21 cellular contexts compared by ENCODE assay signal in genomic region chr10:113493943-113494342, GRCh38. TPM values are rescaled to one million over a fixed set of nuclear protein-coding genes. Genes with fewer than 3 reads are reported as not detected.
DNase-seq lines count a peak whose midpoint lies in the region; ATAC-seq and TF ChIP-seq lines count a peak whose summit lies in the region.
"Had no signal": no experiment of that assay in that cellular context is flagged by ENCODE, and none has a peak within 500 bp of the region (broad histone marks: within the 10 kb centered on the region; RNA-seq: fewer than 3 reads in every experiment).

No MANE protein-coding gene starts in this region.

- H3K4me3 ChIP-seq in prostate gland: no peak overlapping the region
- H3K4me3 ChIP-seq in aorta (ENCODE audit: low read length in 2 of 2): no peak overlapping the region
- H3K4me3 ChIP-seq: gastrocnemius medialis had no signal

- TF ChIP-seq CTCF in prostate gland (IDR thresholded peaks at IDR 0.05): no peak

- H3K36me3 ChIP-seq in prostate gland (no peaks in the 10 kb centered on the region), aorta (ENCODE audit: control insufficient read depth in 1 of 2, insufficient read depth in 2 of 2, low read length in 1 of 2) (no peaks in the 10 kb centered on the region)
- H3K36me3 ChIP-seq: gastrocnemius medialis had no signal

- ATAC-seq in aorta (ENCODE audit: low FRiP score) (no peak), GM19452 (IDR thresholded peaks at IDR 0.05; ENCODE audit: unreplicated experiment) (no peak)
- ATAC-seq: HepG2, Panc1 had no signal

- H3K9me3 ChIP-seq in prostate gland: no peaks in the 10 kb centered on the region
- no peaks in the 10 kb centered on the region for H3K9me3 ChIP-seq in aorta (ENCODE audit: control insufficient read depth, low read length)
- H3K9me3 ChIP-seq: gastrocnemius medialis, SK-N-SH had no signal

- TF ChIP-seq POLR2A in prostate gland (IDR thresholded peaks at IDR 0.05): no peak

- peak; percentile 49 for DNase-seq in LoVo (ENCODE audit: low spot score)
- DNase-seq in epithelial cell of prostate (ENCODE audit: low read depth, low spot score): peak; percentile 55
- peak; percentile 50 for DNase-seq in prostate gland (ENCODE audit: low spot score)
- DNase-seq in aorta: no peak
- no peak for DNase-seq in NCI-H69 (lab: John Stamatoyannopoulos, UW)
- no peak for DNase-seq in NCI-H2081 (lab: John Stamatoyannopoulos, UW)
- DNase-seq in RKO (ENCODE audit: low spot score): no peak
- DNase-seq: activated CD4-positive, alpha-beta T cell treated with anti-CD3 and anti-CD28 coated beads for 4 hours; activated effector memory CD4-positive, alpha-beta T cell treated with anti-CD3 and anti-CD28 coated beads, Interleukin-2, amount 50 U/mL, for 16 hours; amniotic stem cell; DMS 273 treated with DMSO at 0.1 percent for 48 hours; gastrocnemius medialis; left cardiac atrium; SK-N-SH; small intestine; stimulated activated CD4-positive, alpha-beta T cell treated with anti-CD3 and anti-CD28 coated beads, Interleukin-4, amount 100 ng/mL, for 24 hours had no signal

- H3K27me3 ChIP-seq in prostate gland (replicated peaks; ENCODE audit: insufficient read depth): no peaks in the 10 kb centered on the region
- H3K27me3 ChIP-seq in aorta (ENCODE audit: control insufficient read depth in 1 of 2, insufficient read depth in 2 of 2, low read length in 1 of 2): no peaks in the 10 kb centered on the region
- H3K27me3 ChIP-seq: gastrocnemius medialis had no signal

- intact Hi-C loops in prostate gland (cut with DNase I): no loop called here
- intact Hi-C loops in aorta (cut with DNase I): no loop called here

- no peaks in the 10 kb centered on the region for H3K4me1 ChIP-seq in prostate gland (replicated peaks)
- peaks cover 5 to 29% of the 10 kb centered on the region in 2 donors for H3K4me1 ChIP-seq in aorta (ENCODE audit: control insufficient read depth in 1 of 2, insufficient read depth in 2 of 2, low read length in 2 of 2)
- H3K4me1 ChIP-seq: gastrocnemius medialis had no signal

- WGBS in prostate gland: 36% methylated on average over 5 of the region's 5 CpGs
- WGBS in aorta, 2 donors: 11 to 18% methylated on average over 5 of the region's 5 CpGs

- peak overlapping the region; percentile 74 for H3K27ac ChIP-seq in epithelial cell of prostate
- H3K27ac ChIP-seq in prostate gland: peak overlapping the region in 1 of 2 donors; percentile 34
- peak overlapping the region; percentile 84 to 90 for H3K27ac ChIP-seq in aorta (ENCODE audit: low read depth in 1 of 2, low read length in 2 of 2)
- H3K27ac ChIP-seq: C4-2B, gastrocnemius medialis had no signal

RNA-seq across cellular contexts. Expression of gene HABP2, which starts 58.9 kb away (rescaled TPM):
- total RNA-seq in prostate gland (under 1 TPM in 1 of 2 donors, not detected in 1; 0.17 TPM), aorta (not detected)
- polyA plus RNA-seq in aorta: not detected
- total RNA-seq: cerebellum, left cardiac atrium had no signal
- polyA plus RNA-seq: SK-N-SH had no signal

Comparison
In these comparisons a context has a peak if more than half of its experiments do, and no peak if none do; other contexts are left out.
1. DNase-seq: peak in LoVo (single experiment), epithelial cell of prostate (single experiment) and prostate gland (single experiment); none in aorta (0 of 2), NCI-H69 (single experiment), NCI-H2081 (0 of 2) and RKO (single experiment).